ENCODE assay signal across 15 cellular contexts in genomic region chr13:73777134-73777533, GRCh38.
DNase-seq lines count a peak whose midpoint lies in the region; ATAC-seq lines count a peak whose summit lies in the region.
"Had no signal": no experiment of that assay in that cellular context is flagged by ENCODE, and none has a peak within 500 bp of the region (broad histone marks: within the 10 kb centered on the region; RNA-seq: fewer than 3 reads in every experiment).

No MANE protein-coding gene starts in this region.

- DNase-seq in CD4-positive, CD25-positive, alpha-beta regulatory T cell = no peak
- no peak for DNase-seq in CD4-positive, alpha-beta memory T cell
- no peak for DNase-seq in naive thymus-derived CD4-positive, alpha-beta T cell
- no peak for DNase-seq in activated CD4-positive, alpha-beta T cell treated with anti-CD3 and anti-CD28 coated beads, Interleukin-2, amount 50 U/mL, for 4 hours
- DNase-seq in cerebellar nuclear complex (lab: John Stamatoyannopoulos, UW) = no peak
- no peak for DNase-seq in activated naive CD4-positive, alpha-beta T cell treated with Interleukin-2 at 50 U/mL for 16 hours
- DNase-seq: BE2C, DMS153, DMS79 treated with DMSO at 0.1 percent for 48 hours, EL, H9 had no signal

- H3K36me3 ChIP-seq in CD4-positive, CD25-positive, alpha-beta regulatory T cell (ENCODE audit: control insufficient read depth, insufficient read depth, low read length) = peaks cover 19% of the 10 kb centered on the region
- no peaks in the 10 kb centered on the region for H3K36me3 ChIP-seq in CD4-positive, alpha-beta memory T cell (ENCODE audit: insufficient read depth, low read length)
- H3K36me3 ChIP-seq in naive thymus-derived CD4-positive, alpha-beta T cell (ENCODE audit: control insufficient read depth in 2 of 3, insufficient read depth in 3 of 3, low read length in 3 of 3) = peaks cover 0 to 12% (median 0%) of the 10 kb centered on the region in 3 experiments
- H3K36me3 ChIP-seq: BE2C had no signal

- no peak for ATAC-seq in CD4-positive, CD25-positive, alpha-beta regulatory T cell (ENCODE audit: low read depth in 2 of 2)
- no peak for ATAC-seq in activated T-helper 17 cell treated with anti-CD3 and anti-CD28 coated beads, Interleukin-2, amount 50 U/mL, for 72 hours (replicated peaks)
- ATAC-seq in naive thymus-derived CD4-positive, alpha-beta T cell = no peak
- ATAC-seq in HG03045 (IDR thresholded peaks at IDR 0.05; ENCODE audit: unreplicated experiment) = no peak
- ATAC-seq: GM23338 had no signal

- no peaks in the 10 kb centered on the region for H3K9me3 ChIP-seq in CD4-positive, CD25-positive, alpha-beta regulatory T cell (ENCODE audit: control insufficient read depth in 2 of 2, low read length in 2 of 2)
- no peaks in the 10 kb centered on the region for H3K9me3 ChIP-seq in CD4-positive, alpha-beta memory T cell (ENCODE audit: control insufficient read depth in 1 of 2, low read length in 2 of 2)
- no peaks in the 10 kb centered on the region for H3K9me3 ChIP-seq in naive thymus-derived CD4-positive, alpha-beta T cell (ENCODE audit: control insufficient read depth in 2 of 3, low read length in 3 of 3)
- H3K9me3 ChIP-seq: BE2C had no signal

- intact Hi-C loops in CD4-positive, alpha-beta memory T cell (cut with micrococcal nuclease) = no loop called here
- intact Hi-C loops in naive thymus-derived CD4-positive, alpha-beta T cell (cut with micrococcal nuclease) = loop anchor here in 1 of 2 donors (2.0 kb wide), 1 partner anchor 16 kb away; no protein-coding TSS in a partner anchor

- POLR2A ChIA-PET in CD4-positive, alpha-beta memory T cell (lab: Charles Lee; ENCODE audit: partially characterized antibody) = no interaction called here
- POLR2A ChIA-PET in naive thymus-derived CD4-positive, alpha-beta T cell (lab: Charles Lee) = no interaction called here

- no peak overlapping the region for H3K27ac ChIP-seq in CD4-positive, CD25-positive, alpha-beta regulatory T cell (ENCODE audit: insufficient read depth, low read length, poor library complexity, severe bottlenecking)
- H3K27ac ChIP-seq in CD4-positive, alpha-beta memory T cell (ENCODE audit: low read depth, low read length) = no peak overlapping the region
- no peak overlapping the region for H3K27ac ChIP-seq in naive thymus-derived CD4-positive, alpha-beta T cell (ENCODE audit: low read depth, low read length)
- H3K27ac ChIP-seq: C4-2B had no signal

- H3K4me3 ChIP-seq in CD4-positive, CD25-positive, alpha-beta regulatory T cell (ENCODE audit: low read depth, low read length) = no peak overlapping the region
- H3K4me3 ChIP-seq in CD4-positive, alpha-beta memory T cell (ENCODE audit: low read length in 2 of 2) = no peak overlapping the region
- H3K4me3 ChIP-seq in naive thymus-derived CD4-positive, alpha-beta T cell (ENCODE audit: low read length) = no peak overlapping the region
- H3K4me3 ChIP-seq: GM23338 had no signal

- peaks cover 18 to 38% (median 26%) of the 10 kb centered on the region in 4 donors for H3K4me1 Mint-ChIP-seq in CD4-positive, CD25-positive, alpha-beta regulatory T cell
- peaks cover 36 to 49% (median 43%) of the 10 kb centered on the region in 4 donors for H3K4me1 Mint-ChIP-seq in CD4-positive, alpha-beta memory T cell
- peaks cover 23% of the 10 kb centered on the region for H3K4me1 Mint-ChIP-seq in activated T-helper 17 cell treated with anti-CD3 and anti-CD28 coated beads, Interleukin-2, amount 50 U/mL, for 72 hours
- H3K4me1 Mint-ChIP-seq in naive thymus-derived CD4-positive, alpha-beta T cell = peaks cover 0 to 51% (median 42%) of the 10 kb centered on the region in 7 donors
- H3K4me1 Mint-ChIP-seq: GM23338, H9 had no signal

- H3K9me3 Mint-ChIP-seq in CD4-positive, CD25-positive, alpha-beta regulatory T cell = peaks cover 0 to 5% (median 0%) of the 10 kb centered on the region in 7 donors
- H3K9me3 Mint-ChIP-seq in CD4-positive, alpha-beta memory T cell = peaks cover 0 to 10% (median 0%) of the 10 kb centered on the region in 8 donors
- peaks cover 13% of the 10 kb centered on the region for H3K9me3 Mint-ChIP-seq in activated T-helper 17 cell treated with anti-CD3 and anti-CD28 coated beads, Interleukin-2, amount 50 U/mL, for 72 hours
- peaks cover 3 to 44% (median 14%) of the 10 kb centered on the region in 11 donors for H3K9me3 Mint-ChIP-seq in naive thymus-derived CD4-positive, alpha-beta T cell
- H3K9me3 Mint-ChIP-seq: GM23338, H9 had no signal

- H3K27me3 Mint-ChIP-seq in CD4-positive, CD25-positive, alpha-beta regulatory T cell = no peaks in the 10 kb centered on the region
- no peaks in the 10 kb centered on the region for H3K27me3 Mint-ChIP-seq in CD4-positive, alpha-beta memory T cell
- no peaks in the 10 kb centered on the region for H3K27me3 Mint-ChIP-seq in activated T-helper 17 cell treated with anti-CD3 and anti-CD28 coated beads, Interleukin-2, amount 50 U/mL, for 72 hours
- no peaks in the 10 kb centered on the region for H3K27me3 Mint-ChIP-seq in naive thymus-derived CD4-positive, alpha-beta T cell

- H3K36me3 Mint-ChIP-seq in CD4-positive, CD25-positive, alpha-beta regulatory T cell = peaks cover 54% of the 10 kb centered on the region
- H3K36me3 Mint-ChIP-seq in CD4-positive, alpha-beta memory T cell = peaks cover 55 to 59% of the 10 kb centered on the region in 2 donors
- peaks cover 40% of the 10 kb centered on the region for H3K36me3 Mint-ChIP-seq in activated T-helper 17 cell treated with anti-CD3 and anti-CD28 coated beads, Interleukin-2, amount 50 U/mL, for 72 hours (ENCODE audit: low read depth)
- peaks cover 27 to 73% (median 57%) of the 10 kb centered on the region in 5 donors for H3K36me3 Mint-ChIP-seq in naive thymus-derived CD4-positive, alpha-beta T cell

- no peak overlapping the region for H3K4me3 Mint-ChIP-seq in CD4-positive, CD25-positive, alpha-beta regulatory T cell
- H3K4me3 Mint-ChIP-seq in CD4-positive, alpha-beta memory T cell = peak overlapping the region in 2 of 8 donors; percentile 19 to 31
- no peak overlapping the region for H3K4me3 Mint-ChIP-seq in activated T-helper 17 cell treated with anti-CD3 and anti-CD28 coated beads, Interleukin-2, amount 50 U/mL, for 72 hours
- peak overlapping the region in 3 of 10 donors; percentile 4 to 18 (median 15) for H3K4me3 Mint-ChIP-seq in naive thymus-derived CD4-positive, alpha-beta T cell
- H3K4me3 Mint-ChIP-seq: GM23338, H9 had no signal

- peak overlapping the region in 2 of 3 donors; percentile 20 to 83 for H3K27ac Mint-ChIP-seq in CD4-positive, CD25-positive, alpha-beta regulatory T cell
- H3K27ac Mint-ChIP-seq in CD4-positive, alpha-beta memory T cell = peak overlapping the region in 4 of 7 donors; percentile 1 to 57 (median 52)
- peak overlapping the region; percentile 0 for H3K27ac Mint-ChIP-seq in activated T-helper 17 cell treated with anti-CD3 and anti-CD28 coated beads, Interleukin-2, amount 50 U/mL, for 72 hours
- peak overlapping the region in 8 of 9 donors; percentile 33 to 84 (median 54) for H3K27ac Mint-ChIP-seq in naive thymus-derived CD4-positive, alpha-beta T cell
- H3K27ac Mint-ChIP-seq: GM23338, H9 had no signal

- CTCF ChIA-PET in CD4-positive, alpha-beta memory T cell (lab: Charles Lee; ENCODE audit: partially characterized antibody) = no interaction called here
- CTCF ChIA-PET in naive thymus-derived CD4-positive, alpha-beta T cell (lab: Charles Lee) = no interaction called here

- no peaks in the 10 kb centered on the region for H3K27me3 ChIP-seq in CD4-positive, CD25-positive, alpha-beta regulatory T cell (ENCODE audit: control insufficient read depth, insufficient read depth, low read length)
- no peaks in the 10 kb centered on the region for H3K27me3 ChIP-seq in CD4-positive, alpha-beta memory T cell (ENCODE audit: insufficient read depth, low read length)
- H3K27me3 ChIP-seq in naive thymus-derived CD4-positive, alpha-beta T cell (ENCODE audit: control insufficient read depth in 2 of 2, insufficient read depth in 2 of 2, low read length in 2 of 2) = no peaks in the 10 kb centered on the region
- H3K27me3 ChIP-seq: BE2C had no signal

- H3K4me1 ChIP-seq in CD4-positive, CD25-positive, alpha-beta regulatory T cell (ENCODE audit: control insufficient read depth, insufficient read depth, low read length, poor library complexity, severe bottlenecking) = no peaks in the 10 kb centered on the region
- H3K4me1 ChIP-seq in CD4-positive, alpha-beta memory T cell (ENCODE audit: insufficient read depth, low read length) = peaks cover 7% of the 10 kb centered on the region
- peaks cover 0 to 8% of the 10 kb centered on the region in 2 donors for H3K4me1 ChIP-seq in naive thymus-derived CD4-positive, alpha-beta T cell (ENCODE audit: control insufficient read depth in 2 of 2, insufficient read depth in 2 of 2, low read length in 2 of 2)
- H3K4me1 ChIP-seq: BE2C had no signal

Comparison
In these comparisons a context has a peak if more than half of its experiments do, and no peak if none do; other contexts are left out.
1. H3K27ac Mint-ChIP-seq: peak in every context shown above with its lines; median percentile 54 in naive thymus-derived CD4-positive, alpha-beta T cell; 52 in CD4-positive, alpha-beta memory T cell; 52 in CD4-positive, CD25-positive, alpha-beta regulatory T cell; 0 in activated T-helper 17 cell treated with anti-CD3 and anti-CD28 coated beads, Interleukin-2, amount 50 U/mL, for 72 hours.